14 cellular contexts compared by ENCODE assay signal in the genomic region with DNA sequence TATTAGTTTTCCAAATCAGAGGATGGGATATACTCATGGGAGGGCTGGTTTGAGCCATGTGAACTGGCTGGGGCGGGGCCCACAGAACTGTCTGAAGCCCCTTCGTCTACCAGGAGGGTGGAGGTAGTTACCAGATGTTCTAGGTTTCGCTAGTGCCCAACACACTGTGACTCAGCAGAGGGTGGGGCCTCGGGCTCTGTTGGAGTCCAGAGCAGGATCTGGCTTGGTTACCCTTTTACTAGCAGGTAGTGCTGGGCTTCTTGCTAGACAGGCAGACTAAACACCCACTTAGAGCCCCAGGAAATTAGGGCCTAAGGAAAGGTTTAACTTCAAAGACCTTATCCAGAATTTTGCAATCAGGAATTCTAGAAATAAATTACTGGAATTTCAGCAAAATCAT. TPM values are rescaled to one million over a fixed set of nuclear protein-coding genes. Genes with fewer than 3 reads are reported as not detected.
DNase-seq lines count a peak whose midpoint lies in the region; ATAC-seq and TF ChIP-seq lines count a peak whose summit lies in the region.
"Had no signal": no experiment of that assay in that cellular context is flagged by ENCODE, and none has a peak within 500 bp of the region (broad histone marks: within the 10 kb centered on the region; RNA-seq: fewer than 3 reads in every experiment).

No MANE protein-coding gene starts in this region.

- no peak for TF ChIP-seq POLR2A in right lobe of liver (IDR thresholded peaks at IDR 0.05)

- H3K4me1 ChIP-seq in right lobe of liver, result no peaks in the 10 kb centered on the region
- H3K4me1 ChIP-seq: transverse colon had no signal

- H3K9me3 ChIP-seq in right lobe of liver, result no peaks in the 10 kb centered on the region
- H3K9me3 ChIP-seq: transverse colon had no signal

- intact Hi-C loops in right lobe of liver (cut with DNase I), result loop anchor here in 1 of 2 donors (10.0 kb wide), 1 partner anchor 397 kb away; no protein-coding TSS in a partner anchor

- no peak overlapping the region for H3K4me3 ChIP-seq in right lobe of liver
- H3K4me3 ChIP-seq: transverse colon had no signal

- no peak overlapping the region for H3K27ac ChIP-seq in right lobe of liver
- H3K27ac ChIP-seq: transverse colon had no signal

- peak; percentile 37 for ATAC-seq in GM18502 (IDR thresholded peaks at IDR 0.05; ENCODE audit: poor library complexity, unreplicated experiment)
- peak; percentile 60 to 91 (median 76) for ATAC-seq in right lobe of liver
- no peak for ATAC-seq in HG03521 (IDR thresholded peaks at IDR 0.05; ENCODE audit: unreplicated experiment)
- ATAC-seq: activated CD4-positive, alpha-beta T cell treated with anti-CD3 and anti-CD28 coated beads for 36 hours had no signal

- no peaks in the 10 kb centered on the region for H3K27me3 ChIP-seq in right lobe of liver
- H3K27me3 ChIP-seq: transverse colon had no signal

- 42% methylated on average over 4 of the region's 4 CpGs for WGBS in right lobe of liver (ENCODE audit: insufficient coverage, low coverage, low lambda C conversion rate, missing lambda C conversion rate)

- H3K36me3 ChIP-seq in right lobe of liver, result no peaks in the 10 kb centered on the region
- H3K36me3 ChIP-seq: transverse colon had no signal

- DNase-seq in HK-2 (ENCODE audit: unreplicated experiment), result peak; percentile 42
- peak; percentile 2 for DNase-seq in amniotic epithelial cell (ENCODE audit: low read depth)
- peak in 2 of 3 donors; percentile 37 to 40 for DNase-seq in right lobe of liver
- no peak for DNase-seq in globus pallidus (ENCODE audit: low spot score)
- DNase-seq in 8988T, result no peak
- no peak for DNase-seq in NCI-H446 (lab: John Stamatoyannopoulos, UW)
- DNase-seq: activated effector memory CD4-positive, alpha-beta T cell treated with Interleukin-2 at 50 U/mL for 16 hours; SIG-M5; transverse colon had no signal

- no peak for TF ChIP-seq CTCF in right lobe of liver (IDR thresholded peaks at IDR 0.05)

RNA-seq across cellular contexts. Expression of a gene that starts 56.2 kb away (rescaled TPM):
- total RNA-seq in right lobe of liver, result under 1 TPM; 0.05 to 0.56 (median 0.21) TPM
- total RNA-seq: activated CD4-positive, alpha-beta T cell treated with anti-CD3 and anti-CD28 coated beads for 36 hours; CD4-positive, alpha-beta memory T cell; dermis microvascular lymphatic vessel endothelial cell had no signal

Comparison
In these comparisons a context has a peak if more than half of its experiments do, and no peak if none do; other contexts are left out.
1. DNase-seq: peak in HK-2 (single experiment), amniotic epithelial cell (single experiment) and right lobe of liver (2 of 3); none in globus pallidus (single experiment), 8988T (single experiment) and NCI-H446 (0 of 2).